8 cellular contexts compared by ENCODE assay signal in genomic region chr5:146565764-146566163, GRCh38. TPM values are rescaled to one million over a fixed set of nuclear protein-coding genes. Genes with fewer than 3 reads are reported as not detected.
DNase-seq lines count a peak whose midpoint lies in the region; ATAC-seq and TF ChIP-seq lines count a peak whose summit lies in the region.

No MANE protein-coding gene starts in this region.

- no peak overlapping the region for H3K4me3 ChIP-seq in parathyroid adenoma (ENCODE audit: low read depth, low read length)

- no peaks in the 10 kb centered on the region for H3K4me1 ChIP-seq in foreskin keratinocyte
- H3K4me1 ChIP-seq in parathyroid adenoma, result no peaks in the 10 kb centered on the region

- peak; percentile 19 for DNase-seq in GF-D8 (lab: John Stamatoyannopoulos, UW)
- DNase-seq in HT1080 (ENCODE audit: low read depth), result peak; percentile 77
- peak; percentile 53 for DNase-seq in NOMO-1 treated with dmso at 0.1 percent for 144 hours (lab: John Stamatoyannopoulos, UW; ENCODE audit: unreplicated experiment)
- DNase-seq in activated T-helper 1 cell treated with Interleukin-2 at 50 U/mL for 16 hours (ENCODE audit: low read depth), result peak; percentile 5
- peak in 1 of 2 donors; percentile 28 for DNase-seq in foreskin keratinocyte
- no peak for DNase-seq in mesenteric fat pad (ENCODE audit: low spot score)

- no peaks in the 10 kb centered on the region for H3K9me3 ChIP-seq in parathyroid adenoma (ENCODE audit: control insufficient read depth, low read length)

- H2AFZ ChIP-seq in parathyroid adenoma, result peak overlapping the region; percentile 50

- no peaks in the 10 kb centered on the region for H3K27me3 ChIP-seq in foreskin keratinocyte
- H3K27me3 ChIP-seq in parathyroid adenoma (ENCODE audit: control insufficient read depth, insufficient read depth, low read length), result no peaks in the 10 kb centered on the region

- H3K27ac ChIP-seq in foreskin keratinocyte, result no peak overlapping the region
- no peak overlapping the region for H3K27ac ChIP-seq in parathyroid adenoma

- no peak overlapping the region for H3K4me2 ChIP-seq in parathyroid adenoma (ENCODE audit: low read length)

- no peaks in the 10 kb centered on the region for H3K36me3 ChIP-seq in parathyroid adenoma (ENCODE audit: control insufficient read depth, insufficient read depth, low read length)

- ATAC-seq in GM21576 (IDR thresholded peaks at IDR 0.05; ENCODE audit: unreplicated experiment) (peak; percentile 96), foreskin keratinocyte (peak; percentile 64)

- H3K79me2 ChIP-seq in parathyroid adenoma, result no peaks in the 10 kb centered on the region

- TF ChIP-seq CTCF in foreskin keratinocyte (conservative IDR thresholded peaks at IDR 0.05) (peak; percentile 63), parathyroid adenoma (IDR thresholded peaks at IDR 0.05) (peak; percentile 52)

- H3K9ac ChIP-seq in parathyroid adenoma, result no peak overlapping the region

RNA-seq across cellular contexts. Expression of gene GPR151, which starts 49.8 kb away (rescaled TPM):
- not detected in 2 replicates for total RNA-seq in HT1080 (2014; rRNA removed; shearing (Covaris generic))
- not detected in 2 replicates for polyA plus RNA-seq in HT1080 (2015; cell fraction: cytosol; rRNA removed)
- polyA plus RNA-seq in HT1080 (2015; cell fraction: nucleus; rRNA removed), result not detected in 2 replicates
- total RNA-seq in foreskin keratinocyte (not detected in 2 replicates), mesenteric fat pad (not detected)
- polyA plus RNA-seq in foreskin keratinocyte, result not detected in 2 replicates
